1 cellular context compared by ENCODE assay signal in genomic region chr10:93757766-93758509, GRCh38.
TF ChIP-seq lines count a peak whose summit lies in the region.

Gene LGI1, plus strand, starts transcription at chr10:93757936. Its CDS starts 209 bp downstream, at chr10:93758145.

TF ChIP-seq in H1, 55 proteins besides CTCF, POLR2A, EP300 and RAD21:
- TF ChIP-seq RFX5 (IDR thresholded peaks at IDR 0.05; ENCODE audit: borderline replicate concordance, low read depth, low read length) (no peak), HDAC6 (IDR thresholded peaks at IDR 0.05; ENCODE audit: low read depth, low read length) (no peak), GTF2F1 (IDR thresholded peaks at IDR 0.05; ENCODE audit: borderline replicate concordance, low read depth, low read length) (no peak), FOSL1 (IDR thresholded peaks at IDR 0.05; ENCODE audit: insufficient read depth, low read depth, low read length) (no peak), JUND (IDR thresholded peaks at IDR 0.05; ENCODE audit: low read length) (no peak), MAFK (IDR thresholded peaks at IDR 0.05; ENCODE audit: low read depth, low read length) (no peak), KDM5A (IDR thresholded peaks at IDR 0.05; ENCODE audit: low read length) (no peak), POLR2AphosphoS5 (IDR thresholded peaks at IDR 0.05; ENCODE audit: low read depth, low read length) (no peak), EZH2 (IDR thresholded peaks at IDR 0.05; ENCODE audit: low read depth, low read length, severe bottlenecking) (no peak), E2F6 (IDR thresholded peaks at IDR 0.05) (no peak), CBX8 (IDR thresholded peaks at IDR 0.05; ENCODE audit: borderline replicate concordance, low read depth, low read length) (no peak)
